29 cellular contexts compared by ENCODE assay signal in genomic region chr11:128985880-128986279, GRCh38. TPM values are rescaled to one million over a fixed set of nuclear protein-coding genes. Genes with fewer than 3 reads are reported as not detected.
A peak's percentile ranks its signal among the peaks of the same experiment; 100 is the strongest.
DNase-seq lines count a peak whose midpoint lies in the region; ATAC-seq, FAIRE-seq and TF ChIP-seq lines count a peak whose summit lies in the region.
"Had no signal": no experiment of that assay in that cellular context is flagged by ENCODE, and none has a peak within 500 bp of the region (broad histone marks: within the 10 kb centered on the region; RNA-seq: fewer than 3 reads in every experiment).

No MANE protein-coding gene starts in this region.

- H3K4me3 Mint-ChIP-seq in activated CD4-positive, alpha-beta T cell treated with anti-CD3 and anti-CD28 coated beads for 36 hours, result no peak overlapping the region
- H3K4me3 Mint-ChIP-seq: B cell; CD8-positive, alpha-beta memory T cell had no signal

- peaks cover 1% of the 10 kb centered on the region for H3K36me3 Mint-ChIP-seq in activated CD4-positive, alpha-beta T cell treated with anti-CD3 and anti-CD28 coated beads for 36 hours (ENCODE audit: low read depth)

- FAIRE-seq in GM12878 (lab: Jason Lieb, UNC), result no peak
- FAIRE-seq: GM12892, GM19239, RCC 7860 had no signal

- H3K36me3 ChIP-seq in DND-41 (ENCODE audit: insufficient read depth, low read length) (no peaks in the 10 kb centered on the region), GM12878 (ENCODE audit: control insufficient read depth in 2 of 2, insufficient read depth in 2 of 2, low read length in 1 of 2) (no peaks in the 10 kb centered on the region), uterus (no peaks in the 10 kb centered on the region)

- H3K27me3 ChIP-seq in DND-41 (ENCODE audit: insufficient read depth, low read length, poor library complexity) (no peaks in the 10 kb centered on the region), GM12878 (replicated peaks in 1 of 2; ENCODE audit: control insufficient read depth in 2 of 2, insufficient read depth in 2 of 2, low read length in 1 of 2) (no peaks in the 10 kb centered on the region), uterus (no peaks in the 10 kb centered on the region)

- no peak overlapping the region for H3K9ac ChIP-seq in DND-41 (ENCODE audit: low read depth, low read length)
- H3K9ac ChIP-seq in GM12878 (ENCODE audit: control insufficient read depth, insufficient read depth, low read length), result no peak overlapping the region

- no peaks in the 10 kb centered on the region for H3K27me3 Mint-ChIP-seq in activated CD4-positive, alpha-beta T cell treated with anti-CD3 and anti-CD28 coated beads for 36 hours
- H3K27me3 Mint-ChIP-seq: B cell had no signal

- H3K4me3 ChIP-seq in DND-41 (ENCODE audit: low read depth in 1 of 2, low read length in 2 of 2), result no peak overlapping the region
- H3K4me3 ChIP-seq in GM12878, result no peak overlapping the region
- no peak overlapping the region for H3K4me3 ChIP-seq in uterus
- H3K4me3 ChIP-seq: SK-N-MC had no signal

- no peak for TF ChIP-seq POLR2A in GM12878 (IDR thresholded peaks at IDR 0.05; ENCODE audit: low read depth, low read length)
- no peak for TF ChIP-seq POLR2A in uterus (IDR thresholded peaks at IDR 0.05)

- SMC1A ChIA-PET in GM12878 (lab: Charles Lee; ENCODE audit: uncharacterized antibody, unreplicated experiment), result interaction anchor here (0.8 to 1.4 kb wide), 5 partner anchors 9 to 102 kb away, joined by 3 to 5 read pairs (median 4); no protein-coding TSS in a partner anchor

- ATAC-seq in activated CD4-positive, alpha-beta T cell treated with anti-CD3 and anti-CD28 coated beads for 36 hours, result peak; percentile 33
- ATAC-seq in DND-41 (ENCODE audit: insufficient read depth, low read depth), result no peak
- no peak; the same call in 2 of the 3 replicates for ATAC-seq in GM12878
- no peak for ATAC-seq in GM18909 (IDR thresholded peaks at IDR 0.05; ENCODE audit: poor library complexity, unreplicated experiment)

- H3K4me1 ChIP-seq in DND-41 (ENCODE audit: insufficient read depth, low read length), result peaks cover 6% of the 10 kb centered on the region; the same call in 1 of the 2 replicates
- H3K4me1 ChIP-seq in GM12878 (ENCODE audit: control insufficient read depth, insufficient read depth, low read length), result no peaks in the 10 kb centered on the region
- no peaks in the 10 kb centered on the region for H3K4me1 ChIP-seq in uterus

- H3K4me2 ChIP-seq in DND-41 (ENCODE audit: insufficient read depth, low read length) (no peak overlapping the region), GM12878 (ENCODE audit: control insufficient read depth, insufficient read depth) (no peak overlapping the region)

- POLR2A ChIA-PET in activated CD4-positive, alpha-beta T cell treated with anti-CD3 and anti-CD28 coated beads for 36 hours (lab: Charles Lee), result no interaction called here
- POLR2A ChIA-PET in GM12878 (lab: Charles Lee), result no interaction called here

- TF ChIP-seq CTCF in DND-41 (IDR thresholded peaks at IDR 0.05; ENCODE audit: borderline replicate concordance, extremely low read depth, low read length, poor library complexity, severe bottlenecking) (no peak), GM12878 (IDR thresholded peaks at IDR 0.05 in 2 of 3, conservative IDR thresholded peaks at IDR 0.05 in 1 of 3; ENCODE audit: control insufficient read depth in 2 of 3, extremely low read depth in 1 of 3, insufficient read depth in 1 of 3, low read depth in 3 of 3, low read length in 3 of 3) (no peak), uterus (IDR thresholded peaks at IDR 0.05) (no peak)

- CTCF ChIA-PET in activated CD4-positive, alpha-beta T cell treated with anti-CD3 and anti-CD28 coated beads for 36 hours (lab: Charles Lee), result interaction anchor here (0.9 to 1.3 kb wide), 3 partner anchors 12 to 101 kb away, joined by 3 to 4 read pairs (median 4); no protein-coding TSS in a partner anchor
- CTCF ChIA-PET in GM12878 (lab: Yijun Ruan, JAX), result interaction anchor here (1.0 to 1.9 kb wide), 4 partner anchors 9 to 100 kb away, joined by 3 to 9 read pairs (median 4); no protein-coding TSS in a partner anchor

- H2AFZ ChIP-seq in DND-41 (ENCODE audit: low read depth, low read length) (peak overlapping the region; percentile 20; the same call in 1 of the 2 replicates), GM12878 (ENCODE audit: control insufficient read depth, low read depth, low read length) (no peak overlapping the region)

- no peak for DNase-seq in activated CD4-positive, alpha-beta T cell treated with anti-CD3 and anti-CD28 coated beads for 36 hours
- no peak for DNase-seq in activated CD4-positive, alpha-beta T cell treated with anti-CD3 and anti-CD28 coated beads, Interleukin-2, amount 50 U/mL, for 48 hours
- DNase-seq in DND-41, result no peak
- peak; percentile 43 for DNase-seq in OCI-M1 (lab: John Stamatoyannopoulos, UW)
- DNase-seq in GM12878 (ENCODE audit: low read depth, low spot score), result peak; percentile 8
- no peak for DNase-seq in uterus
- no peak for DNase-seq in central memory CD4-positive, alpha-beta T cell
- DNase-seq: CD8-positive, alpha-beta memory T cell; DMS 273 treated with DMSO at 0.1 percent for 48 hours; DMS79; GF-D8; IMR-90; KG1; MM.1S; NCI-H1417; NCI-H1694; NCI-H2029 treated with DMSO at 0.1 percent for 48 hours; NCI-H446 treated with DMSO at 0.1 percent for 48 hours; NCI-H526 treated with DMSO at 0.1 percent for 48 hours; SIG-M5 had no signal

- no peak for TF ChIP-seq EP300 in GM12878 (IDR thresholded peaks at IDR 0.05; ENCODE audit: borderline replicate concordance in 1 of 2, control insufficient read depth in 1 of 2, low read depth in 2 of 2, low read length in 2 of 2)

- no peaks in the 10 kb centered on the region for H3K79me2 ChIP-seq in DND-41 (ENCODE audit: insufficient read depth, low read length)
- no peaks in the 10 kb centered on the region for H3K79me2 ChIP-seq in GM12878 (ENCODE audit: control insufficient read depth, insufficient read depth, low read length)

- RAD21 ChIA-PET in GM12878 (lab: Charles Lee; ENCODE audit: unreplicated experiment), result no interaction called here

- H3K9me3 ChIP-seq in DND-41 (ENCODE audit: insufficient read depth, low read length, severe bottlenecking) (no peaks in the 10 kb centered on the region), GM12878 (replicated peaks; ENCODE audit: control insufficient read depth, insufficient read depth, low read length) (no peaks in the 10 kb centered on the region), uterus (no peaks in the 10 kb centered on the region)

- in situ Hi-C loops in GM12878 (cut with MboI), result no loop called here

- no peak for TF ChIP-seq RAD21 in GM12878 (IDR thresholded peaks at IDR 0.05; ENCODE audit: insufficient read depth, low read depth, low read length)

- no TSS peak for BruUV-seq in GM12878 (replicated peaks; lab: Mats Ljungman, UMichigan)

- peaks cover 3% of the 10 kb centered on the region for H3K4me1 Mint-ChIP-seq in activated CD4-positive, alpha-beta T cell treated with anti-CD3 and anti-CD28 coated beads for 36 hours
- H3K4me1 Mint-ChIP-seq: B cell had no signal

- 8% methylated on average over 5 of the region's 5 CpGs for WGBS in GM12878 (ENCODE audit: insufficient coverage, insufficient replicate concordance, low lambda C conversion rate, missing lambda C conversion rate)

- H3K27ac Mint-ChIP-seq in activated CD4-positive, alpha-beta T cell treated with anti-CD3 and anti-CD28 coated beads for 36 hours, result no peak overlapping the region
- H3K27ac Mint-ChIP-seq: B cell had no signal

- intact Hi-C loops in activated CD4-positive, alpha-beta T cell treated with anti-CD3 and anti-CD28 coated beads for 36 hours (cut with DNase I, micrococcal nuclease), result no loop called here
- intact Hi-C loops in GM12878 (cut with micrococcal nuclease; ENCODE audit: unreplicated experiment), result no loop called here
- intact Hi-C loops in uterus (cut with DNase I; ENCODE audit: low total_unique reads), result no loop called here

- H4K20me1 ChIP-seq in DND-41 (ENCODE audit: insufficient read depth, low read length), result no peaks in the 10 kb centered on the region
- no peaks in the 10 kb centered on the region for H4K20me1 ChIP-seq in GM12878 (ENCODE audit: control insufficient read depth, insufficient read depth)

- H3K9me3 Mint-ChIP-seq in activated CD4-positive, alpha-beta T cell treated with anti-CD3 and anti-CD28 coated beads for 36 hours (ENCODE audit: low read depth), result peaks cover 4% of the 10 kb centered on the region

- H3K27ac ChIP-seq in DND-41 (ENCODE audit: low read length) (no peak overlapping the region), GM12878 (ENCODE audit: control insufficient read depth, insufficient read depth) (no peak overlapping the region), uterus (no peak overlapping the region)
- H3K27ac ChIP-seq: 22Rv1, C4-2B, SK-N-MC had no signal

TF ChIP-seq in GM12878, 131 proteins besides CTCF, POLR2A, EP300 and RAD21 (continues in another document):
- TF ChIP-seq BACH1 (IDR thresholded peaks at IDR 0.05; ENCODE audit: borderline replicate concordance), result no peak
- TF ChIP-seq PAX5 (IDR thresholded peaks at IDR 0.05; ENCODE audit: borderline replicate concordance, low read depth, low read length), result no peak
- TF ChIP-seq SRF (IDR thresholded peaks at IDR 0.05; ENCODE audit: low read depth in 2 of 2, low read length in 2 of 2), result no peak
- TF ChIP-seq BRCA1 (IDR thresholded peaks at IDR 0.05; ENCODE audit: low read depth, low read length), result no peak
- TF ChIP-seq KLF5 (IDR thresholded peaks at IDR 0.05; ENCODE audit: partially characterized antibody), result no peak
- no peak for TF ChIP-seq HDAC2 (IDR thresholded peaks at IDR 0.05)
- TF ChIP-seq MEF2A (IDR thresholded peaks at IDR 0.05; ENCODE audit: insufficient read depth, low read depth, low read length), result no peak
- no peak for TF ChIP-seq PAX8 (IDR thresholded peaks at IDR 0.05)
- no peak for TF ChIP-seq STAT3 (IDR thresholded peaks at IDR 0.05; ENCODE audit: low read depth, low read length)

RNA-seq across cellular contexts. Expression of gene TP53AIP1, which starts 43.2 kb away (rescaled TPM):
- not detected for total RNA-seq in activated CD4-positive, alpha-beta T cell treated with anti-CD3 and anti-CD28 coated beads for 36 hours
- total RNA-seq in GM12878 (2013; cell fraction: nucleolus; rRNA removed), result not detected in 2 replicates
- total RNA-seq in GM12878 (2014; rRNA removed), result not detected in 2 replicates
- not detected in 2 replicates for total RNA-seq in GM12878 (2014; rRNA removed; fragmentation: Illumina TruSeq; extraction: Trizol)
- total RNA-seq in GM12878 (2021), result not detected in 2 replicates
- not detected for polyA plus RNA-seq in GM12878 (2011; ENCODE audit: low read depth)
- polyA plus RNA-seq in GM12878 (2011; rRNA removed), result 0.01 TPM in 1 of 2 replicates, not detected in the other
- polyA plus RNA-seq in GM12878 (2011; cell fraction: cytosol; rRNA removed), result 0.01 TPM in 1 of 2 replicates, not detected in the other
- polyA plus RNA-seq in GM12878 (2011; cell fraction: nucleus; rRNA removed), result 0.03 TPM in 1 of 2 replicates, not detected in the other
- not detected in 2 replicates for polyA plus RNA-seq in GM12878 (2012)
- polyA plus RNA-seq in GM12878 (2014; fragmentation: Illumina TruSeq; extraction: Trizol), result not detected in 2 replicates
- polyA plus RNA-seq in GM12878 (2014; fragmentation: Nextera tagmentation; extraction: Ambion mirVana), result not detected
- polyA plus RNA-seq in GM12878 (2014; rRNA removed), result not detected in 2 replicates
- polyA plus RNA-seq in GM12878 (2016; fragmentation: Nextera tagmentation; extraction: Ambion mirVana), result not detected
- polyA minus RNA-seq in GM12878 (2011; rRNA and poly(A)+ RNA removed), result not detected in 2 replicates
- not detected in 2 replicates for polyA minus RNA-seq in GM12878 (2011; cell fraction: cytosol; rRNA and poly(A)+ RNA removed)
- polyA minus RNA-seq in GM12878 (2011; cell fraction: nucleus; rRNA and poly(A)+ RNA removed), result not detected in 2 replicates
- 1 to 10 TPM in 1 of 4 donors, not detected in 3; 1.0 TPM for total RNA-seq in uterus
- total RNA-seq: CD8-positive, alpha-beta memory T cell; H4; IMR-90 had no signal
- polyA plus RNA-seq: CD8-positive, alpha-beta memory T cell; IMR-90 had no signal

Comparison
In these comparisons a context has a peak if more than half of its experiments do, and no peak if none do; other contexts are left out.
1. DNase-seq: peak in OCI-M1 (single experiment) and GM12878 (single experiment); none in activated CD4-positive, alpha-beta T cell treated with anti-CD3 and anti-CD28 coated beads for 36 hours (single experiment), activated CD4-positive, alpha-beta T cell treated with anti-CD3 and anti-CD28 coated beads, Interleukin-2, amount 50 U/mL, for 48 hours (0 of 2), DND-41 (single experiment), uterus (0 of 2) and central memory CD4-positive, alpha-beta T cell (single experiment).